In genomic region chr6:44658571-44658970, GRCh38 we compare ENCODE assay signal across 26 cellular contexts.
"Had no signal": no experiment of that assay in that cellular context is flagged by ENCODE, and none has a peak within 500 bp of the region (broad histone marks: within the 10 kb centered on the region; RNA-seq: fewer than 3 reads in every experiment).

No MANE protein-coding gene starts in this region.

- H3K36me3 ChIP-seq: left lung, lower lobe of right lung, ovary, right atrium auricular region, right lobe of liver, stomach, thyroid gland, transverse colon, upper lobe of left lung, vagina had no signal

- H3K27me3 ChIP-seq: ovary, right atrium auricular region, right lobe of liver, stomach, testis, thyroid gland, transverse colon, upper lobe of left lung, vagina had no signal

- DNase-seq: hypothalamus; immature natural killer cell; kidney; left colon; left lung; lower lobe of right lung; mammary epithelial cell; mesendoderm; naive thymus-derived CD4-positive, alpha-beta T cell; ovary; right lobe of liver; stimulated activated CD4-positive, alpha-beta T cell treated with anti-CD3 and anti-CD28 coated beads, Interleukin-12 subunit alpha, Interleukin-12 subunit beta, amount 100 ng/mL, for 4 hours; stimulated activated CD4-positive, alpha-beta T cell treated with anti-CD3 and anti-CD28 coated beads, Interleukin-15, amount 100 ng/mL, for 24 hours; stimulated activated CD4-positive, alpha-beta T cell treated with anti-CD3 and anti-CD28 coated beads, Interleukin-2, amount 100 ng/mL, for 24 hours; stimulated activated CD4-positive, alpha-beta T cell treated with anti-CD3 and anti-CD28 coated beads, Interleukin-4, amount 100 ng/mL, for 1 hour; stimulated activated naive B cell treated with anti-CD40 and anti-IgM and Interleukin-4, amounts not matched to agents 10 μg/mL and 1 μg/mL and 100 μg/mL, for 72 hours; stimulated activated naive CD8-positive, alpha-beta T cell treated with anti-CD3 and anti-CD28 coated beads, Interleukin-15, Interleukin-2, amounts not matched to agents 100 U/mL and 50 U/mL, for 24 hours; stomach; testis; thyroid gland; transverse colon; upper lobe of left lung had no signal

- ATAC-seq: left colon; left lung; lower lobe of right lung; naive thymus-derived CD4-positive, alpha-beta T cell; natural killer cell treated with Interleukin-12 subunit alpha and Interleukin-12 subunit beta and Interleukin-15 and Interleukin-18, amount 100 ng/mL, for 72 hours; right lobe of liver; stimulated activated naive B cell treated with anti-CD40 and anti-IgM and Interleukin-4, amounts not matched to agents 10 μg/mL and 1 μg/mL and 100 μg/mL, for 72 hours; stimulated activated naive CD8-positive, alpha-beta T cell treated with anti-CD3 and anti-CD28 coated beads, Interleukin-15, Interleukin-2, amounts not matched to agents 100 U/mL and 50 U/mL, for 24 hours had no signal

- FAIRE-seq: islet of Langerhans, kidney had no signal

- H3K4me3 ChIP-seq: left lung, lower lobe of right lung, ovary, right atrium auricular region, right lobe of liver, stomach, testis, thyroid gland, transverse colon, upper lobe of left lung, vagina had no signal

- H3K27ac ChIP-seq: left lung, lower lobe of right lung, ovary, right atrium auricular region, right lobe of liver, stomach, testis, thyroid gland, transverse colon, upper lobe of left lung, vagina had no signal

- H3K9me3 ChIP-seq: left lung, lower lobe of right lung, ovary, right atrium auricular region, right lobe of liver, stomach, testis, thyroid gland, transverse colon, upper lobe of left lung, vagina had no signal
